ENCODE assay signal across 34 cellular contexts in the genomic region with DNA sequence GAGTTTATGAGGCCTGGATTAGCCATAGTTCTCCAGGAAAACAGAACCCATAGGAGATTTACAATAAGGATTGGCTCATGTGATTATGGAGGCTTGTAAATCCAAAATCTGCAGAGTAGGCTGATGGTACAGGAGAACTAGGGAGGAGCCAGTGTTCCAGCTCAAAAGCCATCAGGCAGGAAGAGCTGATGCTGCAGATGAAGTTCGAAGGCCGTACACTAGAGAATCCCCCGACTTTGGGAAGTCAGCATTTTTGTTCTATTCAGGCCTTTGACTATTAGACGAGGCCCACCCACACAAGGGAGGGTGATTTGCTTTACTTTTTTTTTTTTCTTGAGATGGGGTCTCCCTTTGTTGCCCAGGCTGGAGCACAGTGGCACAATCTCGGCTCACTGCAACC. TPM values are rescaled to one million over a fixed set of nuclear protein-coding genes. Genes with fewer than 3 reads are reported as not detected.
"Had no signal": no experiment of that assay in that cellular context is flagged by ENCODE, and none has a peak within 500 bp of the region (broad histone marks: within the 10 kb centered on the region; RNA-seq: fewer than 3 reads in every experiment).

No MANE protein-coding gene starts in this region.

- H3K9me3 ChIP-seq: neutrophil, ovary, psoas muscle, spleen, suprapubic skin, testis, tibial artery, transverse colon, upper lobe of right lung, uterus had no signal

- H3K36me3 ChIP-seq: ovary, uterus had no signal

- ATAC-seq: naive thymus-derived CD8-positive, alpha-beta T cell; natural killer cell treated with Interleukin-12 subunit alpha and Interleukin-12 subunit beta and Interleukin-15 and Interleukin-18, amount 100 ng/mL, for 72 hours; psoas muscle; right cardiac atrium; sciatic nerve; stimulated activated memory B cell treated with anti-CD40 and anti-IgM and Interleukin-4, amounts not matched to agents 10 μg/mL and 1 μg/mL and 100 μg/mL, for 72 hours; stimulated activated naive CD8-positive, alpha-beta T cell treated with anti-CD3 and anti-CD28 coated beads, Interleukin-15, amount 100 ng/mL, for 72 hours; stimulated activated naive CD8-positive, alpha-beta T cell treated with anti-CD3 and anti-CD28 coated beads, Interleukin-15, Interleukin-2, amounts not matched to agents 100 U/mL and 50 U/mL, for 24 hours; upper lobe of right lung had no signal

- H3K27me3 Mint-ChIP-seq: naive thymus-derived CD8-positive, alpha-beta T cell; natural killer cell treated with Interleukin-12 subunit alpha and Interleukin-12 subunit beta and Interleukin-15 and Interleukin-18, amount 100 ng/mL, for 72 hours; progenitor cell of endocrine pancreas; stimulated activated memory B cell treated with anti-CD40 and anti-IgM and Interleukin-4, amounts not matched to agents 10 μg/mL and 1 μg/mL and 100 μg/mL, for 72 hours; stimulated activated naive CD8-positive, alpha-beta T cell treated with anti-CD3 and anti-CD28 coated beads, Interleukin-15, amount 100 ng/mL, for 72 hours; type B pancreatic cell had no signal

- H2AFZ ChIP-seq: parathyroid adenoma had no signal

- H3K4me3 ChIP-seq: ovary, psoas muscle, skin epidermis, smooth muscle cell, spleen, suprapubic skin, testis, tibial artery, transverse colon, upper lobe of right lung, uterus had no signal

- H3K27ac ChIP-seq: neutrophil, ovary, parathyroid adenoma, psoas muscle, skin epidermis, spleen, suprapubic skin, testis, tibial artery, transverse colon, upper lobe of right lung, uterus had no signal

- DNase-seq: naive thymus-derived CD8-positive, alpha-beta T cell; nephron progenitor cell; nucleus accumbens; ovary; posterior cingulate gyrus; psoas muscle; right cardiac atrium; spleen; stimulated activated CD4-positive, alpha-beta T cell treated with anti-CD3 and anti-CD28 coated beads, Interleukin-12 subunit alpha, Interleukin-12 subunit beta, amount 100 ng/mL, for 4 hours; stimulated activated CD4-positive, alpha-beta T cell treated with anti-CD3 and anti-CD28 coated beads, Interleukin-1b, Interleukin-23, amount 100 ng/mL, for 48 hours; stimulated activated CD4-positive, alpha-beta T cell treated with anti-CD3 and anti-CD28 coated beads, Interleukin-4, amount 100 ng/mL, for 1 hour; stimulated activated CD4-positive, alpha-beta T cell treated with anti-CD3 and anti-CD28 coated beads, Interleukin-4, amount 100 ng/mL, for 4 hours; stimulated activated CD8-positive, alpha-beta memory T cell treated with anti-CD3 and anti-CD28 coated beads, Interleukin-4, amount 100 ng/mL, for 48 hours; stimulated activated naive CD4-positive, alpha-beta T cell; stimulated activated naive CD8-positive, alpha-beta T cell treated with anti-CD3 and anti-CD28 coated beads, Interleukin-15, amount 100 ng/mL, for 72 hours; stimulated activated naive CD8-positive, alpha-beta T cell treated with anti-CD3 and anti-CD28 coated beads, Interleukin-15, Interleukin-2, amounts not matched to agents 100 U/mL and 50 U/mL, for 24 hours; substantia nigra; testis; tibial artery; transverse colon; upper lobe of right lung; uterus had no signal

- H3K4me3 Mint-ChIP-seq: naive thymus-derived CD8-positive, alpha-beta T cell; natural killer cell treated with Interleukin-12 subunit alpha and Interleukin-12 subunit beta and Interleukin-15 and Interleukin-18, amount 100 ng/mL, for 72 hours; nephron progenitor cell; neural crest cell; stimulated activated memory B cell treated with anti-CD40 and anti-IgM and Interleukin-4, amounts not matched to agents 10 μg/mL and 1 μg/mL and 100 μg/mL, for 72 hours; stimulated activated naive CD8-positive, alpha-beta T cell treated with anti-CD3 and anti-CD28 coated beads, Interleukin-15, amount 100 ng/mL, for 72 hours; type B pancreatic cell had no signal

- H3K9me3 Mint-ChIP-seq: naive thymus-derived CD8-positive, alpha-beta T cell; natural killer cell treated with Interleukin-12 subunit alpha and Interleukin-12 subunit beta and Interleukin-15 and Interleukin-18, amount 100 ng/mL, for 72 hours; neural crest cell; stimulated activated memory B cell treated with anti-CD40 and anti-IgM and Interleukin-4, amounts not matched to agents 10 μg/mL and 1 μg/mL and 100 μg/mL, for 72 hours; stimulated activated naive CD8-positive, alpha-beta T cell treated with anti-CD3 and anti-CD28 coated beads, Interleukin-15, amount 100 ng/mL, for 72 hours; type B pancreatic cell had no signal

- H3K79me2 ChIP-seq: parathyroid adenoma had no signal

- H3K9ac ChIP-seq: parathyroid adenoma had no signal

- H3K4me2 ChIP-seq: smooth muscle cell had no signal

- H3K4me1 Mint-ChIP-seq: nephron progenitor cell; neural crest cell; stimulated activated memory B cell treated with anti-CD40 and anti-IgM and Interleukin-4, amounts not matched to agents 10 μg/mL and 1 μg/mL and 100 μg/mL, for 72 hours; stimulated activated naive CD8-positive, alpha-beta T cell treated with anti-CD3 and anti-CD28 coated beads, Interleukin-15, amount 100 ng/mL, for 72 hours had no signal

- H3K4me1 ChIP-seq: parathyroid adenoma, psoas muscle, spleen, suprapubic skin, testis, tibial artery, transverse colon, upper lobe of right lung, uterus had no signal

- H3K27ac Mint-ChIP-seq: natural killer cell treated with Interleukin-12 subunit alpha and Interleukin-12 subunit beta and Interleukin-15 and Interleukin-18, amount 100 ng/mL, for 72 hours; progenitor cell of endocrine pancreas; stimulated activated memory B cell treated with anti-CD40 and anti-IgM and Interleukin-4, amounts not matched to agents 10 μg/mL and 1 μg/mL and 100 μg/mL, for 72 hours; stimulated activated naive CD8-positive, alpha-beta T cell treated with anti-CD3 and anti-CD28 coated beads, Interleukin-15, amount 100 ng/mL, for 72 hours; type B pancreatic cell had no signal

- H3K27me3 ChIP-seq: neutrophil, ovary, spleen, suprapubic skin, testis, tibial artery, transverse colon, upper lobe of right lung, uterus had no signal

RNA-seq across cellular contexts. Expression of a gene that starts 47.1 kb away (rescaled TPM):
- total RNA-seq: naive thymus-derived CD8-positive, alpha-beta T cell; natural killer cell treated with Interleukin-12 subunit alpha and Interleukin-12 subunit beta and Interleukin-15 and Interleukin-18, amount 100 ng/mL, for 72 hours; neural crest cell; omental fat pad; right cardiac atrium; sciatic nerve; spleen; transverse colon had no signal
- polyA plus RNA-seq: naive thymus-derived CD8-positive, alpha-beta T cell; psoas muscle; right cardiac atrium; spleen had no signal
